ENCODE assay signal across 10 cellular contexts in genomic region chr2:65212619-65213018, GRCh38.
"Had no signal": no experiment of that assay in that cellular context is flagged by ENCODE, and none has a peak within 500 bp of the region (broad histone marks: within the 10 kb centered on the region; RNA-seq: fewer than 3 reads in every experiment).

No MANE protein-coding gene starts in this region.

- H3K9me3 ChIP-seq: HAP-1 had no signal

- ATAC-seq: HCT116, K562 had no signal

- H3K4me3 ChIP-seq: GM23248, HAP-1, K562 had no signal

- H3K36me3 ChIP-seq: HAP-1 had no signal

- H2AFZ ChIP-seq: GM23248 had no signal

- DNase-seq: GM23248, GOT3, H7, HFFc6, IMR-90, KG1 had no signal

- H3K9ac ChIP-seq: GM23248 had no signal

- FAIRE-seq: HTR-8/SVneo, K562 had no signal

- H3K27ac ChIP-seq: GM23248 had no signal
